In genomic region chr2:160408575-160409291, GRCh38 we compare ENCODE assay signal across 9 cellular contexts.
DNase-seq lines count a peak whose midpoint lies in the region; ATAC-seq and TF ChIP-seq lines count a peak whose summit lies in the region.
"Had no signal": no experiment of that assay in that cellular context is flagged by ENCODE, and none has a peak within 500 bp of the region (broad histone marks: within the 10 kb centered on the region; RNA-seq: fewer than 3 reads in every experiment).

No MANE protein-coding gene starts in this region.

- peaks cover 26% of the 10 kb centered on the region for H3K4me1 ChIP-seq in stomach smooth muscle (ENCODE audit: control insufficient read depth, insufficient read depth, low read length)

- peak overlapping the region; percentile 89 for H3K27ac Mint-ChIP-seq in activated CD4-positive, alpha-beta T cell treated with anti-CD3 and anti-CD28 coated beads for 36 hours

- H3K9ac ChIP-seq in stomach smooth muscle (ENCODE audit: low read length in 2 of 2) = peak overlapping the region; percentile 55 to 57

- H3K36me3 ChIP-seq in stomach smooth muscle (ENCODE audit: control insufficient read depth in 2 of 2, insufficient read depth in 2 of 2, low read length in 2 of 2) = no peaks in the 10 kb centered on the region

- H3K9me3 Mint-ChIP-seq in activated CD4-positive, alpha-beta T cell treated with anti-CD3 and anti-CD28 coated beads for 36 hours (ENCODE audit: low read depth) = no peaks in the 10 kb centered on the region

- no peak for ATAC-seq in activated CD4-positive, alpha-beta T cell treated with anti-CD3 and anti-CD28 coated beads for 36 hours

- POLR2A ChIA-PET in activated CD4-positive, alpha-beta T cell treated with anti-CD3 and anti-CD28 coated beads for 36 hours (lab: Charles Lee) = no interaction called here

- H3K4me3 ChIP-seq in astrocyte of the spinal cord (ENCODE audit: low read depth, low read length) = peak overlapping the region; percentile 42
- peak overlapping the region; percentile 61 to 75 for H3K4me3 ChIP-seq in stomach smooth muscle (ENCODE audit: low read length in 2 of 2)

- no peaks in the 10 kb centered on the region for H3K27me3 Mint-ChIP-seq in activated CD4-positive, alpha-beta T cell treated with anti-CD3 and anti-CD28 coated beads for 36 hours

- peak overlapping the region; percentile 79 for H3K4me3 Mint-ChIP-seq in activated CD4-positive, alpha-beta T cell treated with anti-CD3 and anti-CD28 coated beads for 36 hours

- peak overlapping the region; percentile 61 for H3K27ac ChIP-seq in stomach smooth muscle (ENCODE audit: low read length)

- H3K4me1 Mint-ChIP-seq in activated CD4-positive, alpha-beta T cell treated with anti-CD3 and anti-CD28 coated beads for 36 hours = peaks cover 77% of the 10 kb centered on the region

- H3K36me3 Mint-ChIP-seq in activated CD4-positive, alpha-beta T cell treated with anti-CD3 and anti-CD28 coated beads for 36 hours (ENCODE audit: low read depth) = peaks cover 6% of the 10 kb centered on the region

- in situ Hi-C loops in astrocyte of the spinal cord (cut with HindIII; ENCODE audit: low sequenced_read_pairs) = no loop called here

- CTCF ChIA-PET in activated CD4-positive, alpha-beta T cell treated with anti-CD3 and anti-CD28 coated beads for 36 hours (lab: Charles Lee) = interaction anchor here (1.4 kb wide), 1 partner anchor 9 kb away, joined by 5 read pairs; no protein-coding TSS in a partner anchor

- intact Hi-C loops in activated CD4-positive, alpha-beta T cell treated with anti-CD3 and anti-CD28 coated beads for 36 hours (cut with DNase I, micrococcal nuclease) = loop anchor here (2.0 to 10.0 kb wide), 8 partner anchors 20 to 1124 kb away; partner anchors contain the start of genes TANK (in 2 of the 2) and WDSUB1 (in 1 of the 2)

- no peak for DNase-seq in activated CD4-positive, alpha-beta T cell treated with anti-CD3 and anti-CD28 coated beads for 36 hours
- DNase-seq in activated CD4-positive, alpha-beta T cell treated with anti-CD3 and anti-CD28 coated beads, Interleukin-2, amount 50 U/mL, for 4 hours = no peak
- DNase-seq in astrocyte of the spinal cord (ENCODE audit: low read depth, low spot score) (no peak), islet precursor cell (peak; percentile 79), AML-193 (lab: John Stamatoyannopoulos, UW) (no peak), NOMO-1 treated with DMSO at 0.1 percent for 48 hours (lab: John Stamatoyannopoulos, UW; ENCODE audit: unreplicated experiment) (no peak)
- no peak for DNase-seq in effector CD4-positive, alpha-beta T cell
- DNase-seq: T1000 had no signal

- no peaks in the 10 kb centered on the region for H3K9me3 ChIP-seq in stomach smooth muscle (ENCODE audit: control insufficient read depth in 2 of 2, low read length in 2 of 2)

- no peaks in the 10 kb centered on the region for H3K27me3 ChIP-seq in stomach smooth muscle (ENCODE audit: control insufficient read depth in 1 of 2, insufficient read depth in 2 of 2, low read length in 2 of 2)

- TF ChIP-seq CTCF in astrocyte of the spinal cord (IDR thresholded peaks at IDR 0.05; ENCODE audit: low read depth, low read length) = no peak
